31 cellular contexts compared by ENCODE assay signal in the genomic region with DNA sequence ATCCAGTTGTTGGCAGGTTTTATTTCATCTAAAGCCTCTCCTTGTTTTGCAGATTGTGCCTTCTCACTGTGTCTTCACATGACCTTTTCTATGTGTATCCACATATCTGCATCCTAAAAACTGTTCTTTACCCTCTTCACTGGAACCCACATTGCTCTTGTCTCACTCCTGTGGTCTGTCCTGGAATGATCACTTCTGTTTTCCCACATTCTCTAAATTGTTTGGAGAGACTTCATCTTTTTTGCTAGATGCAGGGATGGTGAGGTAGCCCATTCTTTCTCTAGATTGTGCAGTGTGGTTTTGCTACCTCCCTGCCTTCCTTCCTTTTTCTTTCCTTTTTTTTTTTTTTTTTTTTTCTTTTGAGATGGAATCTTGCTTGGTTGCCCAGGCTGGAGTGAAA.
"Had no signal": no experiment of that assay in that cellular context is flagged by ENCODE, and none has a peak within 500 bp of the region (broad histone marks: within the 10 kb centered on the region; RNA-seq: fewer than 3 reads in every experiment).

No MANE protein-coding gene starts in this region.

- H3K27me3 Mint-ChIP-seq: activated CD4-positive, alpha-beta T cell treated with anti-CD3 and anti-CD28 coated beads, Interleukin-2, amount 10 ng/mL, durations not matched to agents 7 days and 5 days; activated CD8-positive, alpha-beta memory T cell treated with anti-CD3 and anti-CD28 coated beads, Interleukin-2, amount 10 ng/mL, durations not matched to agents 7 days and 5 days; activated CD8-positive, alpha-beta T cell treated with anti-CD3 and anti-CD28 coated beads for 36 hours; activated naive CD8-positive, alpha-beta T cell treated with anti-CD3 and anti-CD28 coated beads, Interleukin-2, amount 50 U/mL, for 24 hours; central memory CD8-positive, alpha-beta T cell; memory B cell; naive B cell; stimulated activated memory B cell treated with anti-CD40 and anti-IgM and Interleukin-4, amounts not matched to agents 10 μg/mL and 1 μg/mL and 100 μg/mL, for 72 hours had no signal

- H3K36me3 Mint-ChIP-seq: activated CD8-positive, alpha-beta memory T cell treated with anti-CD3 and anti-CD28 coated beads, Interleukin-2, amount 10 ng/mL, durations not matched to agents 7 days and 5 days; memory B cell; naive B cell; stimulated activated memory B cell treated with anti-CD40 and anti-IgM and Interleukin-4, amounts not matched to agents 10 μg/mL and 1 μg/mL and 100 μg/mL, for 72 hours had no signal

- H3K27me3 ChIP-seq: breast epithelium, colonic mucosa, dorsolateral prefrontal cortex, esophagus squamous epithelium, gastroesophageal sphincter, heart left ventricle, right lobe of liver, stomach had no signal

- H3K9me3 ChIP-seq: colonic mucosa, right lobe of liver had no signal

- DNase-seq: activated CD4-positive, alpha-beta T cell treated with anti-CD3 and anti-CD28 coated beads, Interleukin-2, amount 10 ng/mL, durations not matched to agents 7 days and 5 days; activated CD4-positive, CD25-positive, alpha-beta regulatory T cell treated with anti-CD3 and anti-CD28 coated beads, Interleukin-2, amount 50 U/mL, for 72 hours; activated CD8-positive, alpha-beta memory T cell treated with anti-CD3 and anti-CD28 coated beads, Interleukin-2, amount 10 ng/mL, durations not matched to agents 7 days and 5 days; activated CD8-positive, alpha-beta T cell treated with anti-CD3 and anti-CD28 coated beads for 36 hours; activated gamma-delta T cell; activated naive CD4-positive, alpha-beta T cell treated with anti-CD3 and anti-CD28 coated beads, Interleukin-2, amount 50 U/mL, for 16 hours; activated naive CD8-positive, alpha-beta T cell treated with anti-CD3 and anti-CD28 coated beads, Interleukin-2, amount 50 U/mL, for 24 hours; activated T-cell treated with anti-CD3 and anti-CD28 coated beads for 4 hours; anterior cingulate cortex; colonic mucosa; dorsolateral prefrontal cortex; endodermal cell; esophagus squamous epithelium; heart left ventricle; islet precursor cell; left colon; naive B cell; nucleus accumbens; right lobe of liver; small intestine; stimulated activated CD4-positive, alpha-beta T cell treated with anti-CD3 and anti-CD28 coated beads, Interleukin-2, amount 100 ng/mL, for 24 hours; stomach; T-helper 2 cell; trophoblast cell had no signal

- H3K4me1 Mint-ChIP-seq: activated CD4-positive, alpha-beta T cell treated with anti-CD3 and anti-CD28 coated beads, Interleukin-2, amount 10 ng/mL, durations not matched to agents 7 days and 5 days; activated CD8-positive, alpha-beta memory T cell treated with anti-CD3 and anti-CD28 coated beads, Interleukin-2, amount 10 ng/mL, durations not matched to agents 7 days and 5 days; activated naive CD8-positive, alpha-beta T cell treated with anti-CD3 and anti-CD28 coated beads, Interleukin-2, amount 50 U/mL, for 24 hours; central memory CD8-positive, alpha-beta T cell; endodermal cell; memory B cell; naive B cell; stimulated activated memory B cell treated with anti-CD40 and anti-IgM and Interleukin-4, amounts not matched to agents 10 μg/mL and 1 μg/mL and 100 μg/mL, for 72 hours had no signal

- H3K4me3 Mint-ChIP-seq: activated CD4-positive, alpha-beta T cell treated with anti-CD3 and anti-CD28 coated beads, Interleukin-2, amount 10 ng/mL, durations not matched to agents 7 days and 5 days; activated CD8-positive, alpha-beta memory T cell treated with anti-CD3 and anti-CD28 coated beads, Interleukin-2, amount 10 ng/mL, durations not matched to agents 7 days and 5 days; activated CD8-positive, alpha-beta T cell treated with anti-CD3 and anti-CD28 coated beads for 36 hours; activated naive CD8-positive, alpha-beta T cell treated with anti-CD3 and anti-CD28 coated beads, Interleukin-2, amount 50 U/mL, for 24 hours; central memory CD8-positive, alpha-beta T cell; endodermal cell; memory B cell; naive B cell; stimulated activated memory B cell treated with anti-CD40 and anti-IgM and Interleukin-4, amounts not matched to agents 10 μg/mL and 1 μg/mL and 100 μg/mL, for 72 hours had no signal

- H3K27ac Mint-ChIP-seq: activated CD4-positive, alpha-beta T cell treated with anti-CD3 and anti-CD28 coated beads, Interleukin-2, amount 10 ng/mL, durations not matched to agents 7 days and 5 days; activated CD8-positive, alpha-beta memory T cell treated with anti-CD3 and anti-CD28 coated beads, Interleukin-2, amount 10 ng/mL, durations not matched to agents 7 days and 5 days; activated CD8-positive, alpha-beta T cell treated with anti-CD3 and anti-CD28 coated beads for 36 hours; activated naive CD8-positive, alpha-beta T cell treated with anti-CD3 and anti-CD28 coated beads, Interleukin-2, amount 50 U/mL, for 24 hours; endodermal cell; memory B cell; naive B cell; stimulated activated memory B cell treated with anti-CD40 and anti-IgM and Interleukin-4, amounts not matched to agents 10 μg/mL and 1 μg/mL and 100 μg/mL, for 72 hours had no signal

- H3K36me3 ChIP-seq: breast epithelium, colonic mucosa, esophagus squamous epithelium, gastroesophageal sphincter, heart left ventricle, right lobe of liver, stomach had no signal

- H3K79me2 ChIP-seq: parathyroid adenoma had no signal

- H3K9ac ChIP-seq: parathyroid adenoma had no signal

- H3K27ac ChIP-seq: breast epithelium, colonic mucosa, dorsolateral prefrontal cortex, esophagus squamous epithelium, gastroesophageal sphincter, heart left ventricle, parathyroid adenoma, right lobe of liver, stomach, VCaP had no signal

- H3K4me3 ChIP-seq: breast epithelium, colonic mucosa, dorsolateral prefrontal cortex, esophagus squamous epithelium, gastroesophageal sphincter, heart left ventricle, right lobe of liver, stomach had no signal

- H3K4me1 ChIP-seq: breast epithelium, colonic mucosa, esophagus squamous epithelium, gastroesophageal sphincter, heart left ventricle, parathyroid adenoma, right lobe of liver, stomach had no signal

- FAIRE-seq: small intestine had no signal

- H2AFZ ChIP-seq: parathyroid adenoma had no signal
